ENCODE assay signal across 9 cellular contexts in the genomic region with DNA sequence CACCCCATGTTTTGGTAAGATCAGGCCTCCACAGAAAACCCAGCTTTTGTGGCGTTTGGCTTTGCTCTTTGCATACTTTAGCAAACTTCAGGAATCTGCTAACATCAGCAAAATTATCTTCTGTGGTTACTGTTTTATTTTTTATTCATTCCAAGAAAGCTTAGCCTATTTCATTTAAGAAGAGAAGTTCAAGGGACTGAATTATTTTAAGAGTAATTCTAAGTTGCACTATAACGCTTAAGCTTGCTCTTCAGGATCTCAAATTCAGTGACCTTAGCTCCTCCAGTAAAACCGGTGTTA. TPM values are rescaled to one million over a fixed set of nuclear protein-coding genes. Genes with fewer than 3 reads are reported as not detected.
DNase-seq lines count a peak whose midpoint lies in the region; ATAC-seq and TF ChIP-seq lines count a peak whose summit lies in the region.
"Had no signal": no experiment of that assay in that cellular context is flagged by ENCODE, and none has a peak within 500 bp of the region (broad histone marks: within the 10 kb centered on the region; RNA-seq: fewer than 3 reads in every experiment).

No MANE protein-coding gene starts in this region.

- H3K4me3 ChIP-seq in lower lobe of right lung (peak overlapping the region; percentile 73), thoracic aorta (peak overlapping the region; percentile 81)

- peaks cover 17% of the 10 kb centered on the region for H3K27me3 Mint-ChIP-seq in activated CD4-positive, alpha-beta T cell treated with anti-CD3 and anti-CD28 coated beads, Interleukin-2, amount 10 ng/mL, durations not matched to agents 7 days and 5 days
- peaks cover 43% of the 10 kb centered on the region for H3K27me3 Mint-ChIP-seq in brain

- peaks cover 21% of the 10 kb centered on the region for H3K4me1 Mint-ChIP-seq in activated CD4-positive, alpha-beta T cell treated with anti-CD3 and anti-CD28 coated beads, Interleukin-2, amount 10 ng/mL, durations not matched to agents 7 days and 5 days
- peaks cover 52% of the 10 kb centered on the region for H3K4me1 Mint-ChIP-seq in brain

- H3K4me1 ChIP-seq in lower lobe of right lung (peaks cover 12% of the 10 kb centered on the region), thoracic aorta (ENCODE audit: control insufficient read depth in 1 of 2, low read depth in 2 of 2) (peaks cover 0 to 4% of the 10 kb centered on the region in 2 donors)

- H3K27ac ChIP-seq in lower lobe of right lung (peak overlapping the region; percentile 92), thoracic aorta (peak overlapping the region; percentile 71 to 73)

- H3K36me3 Mint-ChIP-seq in activated CD4-positive, alpha-beta T cell treated with anti-CD3 and anti-CD28 coated beads, Interleukin-2, amount 10 ng/mL, durations not matched to agents 7 days and 5 days (ENCODE audit: low read depth), result peaks cover 3% of the 10 kb centered on the region
- H3K36me3 Mint-ChIP-seq in brain, result peaks cover 11% of the 10 kb centered on the region

- H3K9me3 Mint-ChIP-seq in activated CD4-positive, alpha-beta T cell treated with anti-CD3 and anti-CD28 coated beads, Interleukin-2, amount 10 ng/mL, durations not matched to agents 7 days and 5 days, result no peaks in the 10 kb centered on the region
- no peaks in the 10 kb centered on the region for H3K9me3 Mint-ChIP-seq in brain

- no peaks in the 10 kb centered on the region for H3K9me3 ChIP-seq in lower lobe of right lung
- H3K9me3 ChIP-seq in thoracic aorta, result no peaks in the 10 kb centered on the region

- POLR2A ChIA-PET in activated CD4-positive, alpha-beta T cell treated with anti-CD3 and anti-CD28 coated beads, Interleukin-2, amount 10 ng/mL, durations not matched to agents 7 days and 5 days (lab: Charles Lee), result interaction anchor here (0.5 kb wide), 1 partner anchor 1346 kb away, joined by 4 read pairs; no protein-coding TSS in a partner anchor

- ATAC-seq in lower lobe of right lung (no peak), thoracic aorta (ENCODE audit: insufficient number of reproducible peaks, low FRiP score, low read depth) (no peak), HG03442 (IDR thresholded peaks at IDR 0.05; ENCODE audit: unreplicated experiment) (no peak)

- H3K4me3 Mint-ChIP-seq in activated CD4-positive, alpha-beta T cell treated with anti-CD3 and anti-CD28 coated beads, Interleukin-2, amount 10 ng/mL, durations not matched to agents 7 days and 5 days, result peak overlapping the region; percentile 76
- peak overlapping the region; percentile 75 to 94 (median 86) for H3K4me3 Mint-ChIP-seq in brain

- H3K27me3 ChIP-seq in lower lobe of right lung (ENCODE audit: low read depth) (no peaks in the 10 kb centered on the region), thoracic aorta (replicated peaks; ENCODE audit: insufficient read depth) (no peaks in the 10 kb centered on the region)

- TF ChIP-seq CTCF in brain (conservative IDR thresholded peaks at IDR 0.05), result no peak
- TF ChIP-seq CTCF in lower lobe of right lung (IDR thresholded peaks at IDR 0.05), result no peak
- no peak for TF ChIP-seq CTCF in thoracic aorta (IDR thresholded peaks at IDR 0.05)

- CTCF ChIA-PET in activated CD4-positive, alpha-beta T cell treated with anti-CD3 and anti-CD28 coated beads, Interleukin-2, amount 10 ng/mL, durations not matched to agents 7 days and 5 days (lab: Charles Lee), result no interaction called here

- H3K36me3 ChIP-seq in lower lobe of right lung, result peaks cover 8% of the 10 kb centered on the region
- no peaks in the 10 kb centered on the region for H3K36me3 ChIP-seq in thoracic aorta

- intact Hi-C loops in lower lobe of right lung (cut with DNase I), result no loop called here

- peak overlapping the region; percentile 86 for H3K27ac Mint-ChIP-seq in activated CD4-positive, alpha-beta T cell treated with anti-CD3 and anti-CD28 coated beads, Interleukin-2, amount 10 ng/mL, durations not matched to agents 7 days and 5 days
- H3K27ac Mint-ChIP-seq in brain, result peak overlapping the region in 4 of 5 experiments; percentile 69 to 96 (median 90)

- DNase-seq in activated CD4-positive, alpha-beta T cell treated with anti-CD3 and anti-CD28 coated beads, Interleukin-2, amount 10 ng/mL, durations not matched to agents 7 days and 5 days, result peak; percentile 8
- DNase-seq in activated CD4-positive, alpha-beta T cell treated with anti-CD3 and anti-CD28 coated beads, Interleukin-2, amount 50 U/mL, for 4 hours, result no peak
- DNase-seq in lower lobe of right lung, result no peak
- DNase-seq in thoracic aorta (ENCODE audit: low spot score), result no peak
- no peak for DNase-seq in NCI-H2107 (lab: John Stamatoyannopoulos, UW)
- no peak for DNase-seq in GM19240 (ENCODE audit: insufficient read length, low spot score)
- DNase-seq: OCI-M1 had no signal

RNA-seq across cellular contexts. Expression of gene JHY, which starts 1.1 kb away (rescaled TPM):
- 1 to 10 TPM; 2.9 to 3.1 TPM for total RNA-seq in activated CD4-positive, alpha-beta T cell treated with anti-CD3 and anti-CD28 coated beads, Interleukin-2, amount 10 ng/mL, durations not matched to agents 7 days and 5 days
- polyA plus RNA-seq in brain (ENCODE audit: insufficient read depth, low read depth, low replicate concordance), result 11.8 TPM
- total RNA-seq in lower lobe of right lung, result 10.4 TPM
- 1 to 10 TPM; 4.9 to 7.0 TPM for total RNA-seq in thoracic aorta

RNA-seq across cellular contexts. Expression of gene CRTAM, which starts 45.3 kb away (rescaled TPM):
- total RNA-seq in activated CD4-positive, alpha-beta T cell treated with anti-CD3 and anti-CD28 coated beads, Interleukin-2, amount 10 ng/mL, durations not matched to agents 7 days and 5 days, result under 1 TPM; 0.25 TPM
- polyA plus RNA-seq in brain (ENCODE audit: insufficient read depth, low read depth, low replicate concordance), result not detected
- total RNA-seq in lower lobe of right lung, result 11.1 TPM
- under 1 TPM in 1 of 2 donors, not detected in 1; 0.27 TPM for total RNA-seq in thoracic aorta
